In the genomic region with DNA sequence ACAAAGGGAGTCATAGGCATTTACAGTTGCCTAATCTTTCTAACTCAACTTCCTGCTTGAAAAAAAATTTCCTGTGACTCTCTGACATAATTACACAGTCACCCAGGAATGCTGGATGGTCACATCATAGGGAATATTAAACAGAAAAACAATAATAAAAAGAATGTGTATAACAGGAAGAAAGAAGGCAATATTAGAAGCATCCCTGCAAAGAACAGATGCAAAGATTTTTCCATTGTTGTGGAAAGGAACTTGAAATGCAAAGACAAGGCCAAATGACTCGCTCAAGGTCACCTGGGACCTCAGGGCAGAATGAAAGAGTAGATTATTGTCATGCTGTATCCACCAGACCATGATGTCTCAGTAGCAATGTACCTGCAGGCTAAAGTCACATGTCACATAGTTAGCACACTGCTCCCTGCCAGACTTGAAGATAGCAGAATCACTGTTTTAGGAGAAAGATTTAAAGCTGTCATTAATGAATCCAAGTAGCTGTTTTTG, we compare ENCODE assay signal across 14 cellular contexts.
DNase-seq lines count a peak whose midpoint lies in the region; ATAC-seq and TF ChIP-seq lines count a peak whose summit lies in the region.
"Had no signal": no experiment of that assay in that cellular context is flagged by ENCODE, and none has a peak within 500 bp of the region (broad histone marks: within the 10 kb centered on the region; RNA-seq: fewer than 3 reads in every experiment).

No MANE protein-coding gene starts in this region.

- CTCF ChIA-PET in CD4-positive, alpha-beta T cell (lab: Charles Lee) = no interaction called here

- no peak overlapping the region for H4K8ac ChIP-seq in mesenchymal stem cell (ENCODE audit: low read length)

- no peak overlapping the region for H2BK5ac ChIP-seq in mesenchymal stem cell (ENCODE audit: low read depth, low read length, poor library complexity, severe bottlenecking)

- no peak overlapping the region for H3K4me3 Mint-ChIP-seq in CD4-positive, alpha-beta T cell

- no peak overlapping the region for H3K23ac ChIP-seq in mesenchymal stem cell (ENCODE audit: low read length in 2 of 2)

- no peak overlapping the region for H2AK5ac ChIP-seq in mesenchymal stem cell (ENCODE audit: low read length, severe bottlenecking)

- DNase-seq in NCI-H69 (lab: John Stamatoyannopoulos, UW) = peak; percentile 77
- DNase-seq in choroid plexus epithelial cell (ENCODE audit: low read depth) = peak; percentile 64
- peak; percentile 50 for DNase-seq in mesenchymal stem cell
- no peak for DNase-seq in hypothalamus (lab: John Stamatoyannopoulos, UW)
- DNase-seq in MG63 = no peak
- no peak for DNase-seq in tibial artery
- DNase-seq in CD4-positive, alpha-beta T cell = no peak
- DNase-seq: hippocampal formation, KG1, right cardiac atrium, upper lobe of left lung had no signal

- no peak overlapping the region for H4K91ac ChIP-seq in mesenchymal stem cell (ENCODE audit: low read length)

- no peaks in the 10 kb centered on the region for H3K9me3 Mint-ChIP-seq in CD4-positive, alpha-beta T cell

- H3K36me3 ChIP-seq in BLaER1 treated with 17β-estradiol and CSF1 and Interleukin-3, amounts not matched to agents 10 nM and 100 nM = no peaks in the 10 kb centered on the region
- H3K36me3 ChIP-seq in mesenchymal stem cell (ENCODE audit: control insufficient read depth in 1 of 2, insufficient read depth in 2 of 2, low read depth in 1 of 2, low read length in 2 of 2) (no peaks in the 10 kb centered on the region), MG63 (no peaks in the 10 kb centered on the region), tibial artery (no peaks in the 10 kb centered on the region)
- H3K36me3 ChIP-seq: upper lobe of left lung had no signal

- H3K79me1 ChIP-seq in mesenchymal stem cell (replicated peaks; ENCODE audit: low read length, poor library complexity, severe bottlenecking) = no peaks in the 10 kb centered on the region

- H3K4me2 ChIP-seq in BLaER1 treated with 17β-estradiol and CSF1 and Interleukin-3, amounts not matched to agents 10 nM and 100 nM = peak overlapping the region in 6 of 11 experiments; percentile 0 to 55 (median 23); a peak in 5 of 22 replicates
- H3K4me2 ChIP-seq in mesenchymal stem cell (ENCODE audit: low read length, poor library complexity, severe bottlenecking) = no peak overlapping the region

- no peak overlapping the region for H3K18ac ChIP-seq in mesenchymal stem cell (ENCODE audit: low read depth in 1 of 2, low read length in 2 of 2)

- no peak overlapping the region for H3K27ac ChIP-seq in BLaER1 treated with 17β-estradiol and CSF1 and Interleukin-3, amounts not matched to agents 10 nM and 100 nM
- H3K27ac ChIP-seq in mesenchymal stem cell (ENCODE audit: low read length, poor library complexity, severe bottlenecking) = peak overlapping the region; percentile 62
- H3K27ac ChIP-seq in tibial artery = no peak overlapping the region
- no peak overlapping the region for H3K27ac ChIP-seq in CD4-positive, alpha-beta T cell (ENCODE audit: low read depth, low read length)
- H3K27ac ChIP-seq: C4-2B, upper lobe of left lung had no signal

- no peaks in the 10 kb centered on the region for H3K27me3 Mint-ChIP-seq in CD4-positive, alpha-beta T cell

- H3K4me1 ChIP-seq in BLaER1 treated with 17β-estradiol and CSF1 and Interleukin-3, amounts not matched to agents 10 nM and 100 nM = peaks cover 10 to 46% (median 28%) of the 10 kb centered on the region in 10 experiments
- H3K4me1 ChIP-seq in mesenchymal stem cell (ENCODE audit: control insufficient read depth, insufficient read depth, low read depth, low read length) = peaks cover 7% of the 10 kb centered on the region
- peaks cover 0 to 9% (median 0%) of the 10 kb centered on the region in 4 donors for H3K4me1 ChIP-seq in tibial artery
- H3K4me1 ChIP-seq: upper lobe of left lung had no signal

- H3K4me1 Mint-ChIP-seq in CD4-positive, alpha-beta T cell (ENCODE audit: low read depth) = no peaks in the 10 kb centered on the region

- H2AFZ ChIP-seq in mesenchymal stem cell (ENCODE audit: low read depth, low read length) = no peak overlapping the region

- no peak overlapping the region for H3K4ac ChIP-seq in mesenchymal stem cell (ENCODE audit: low read depth in 1 of 2, low read length in 2 of 2)

- H2BK12ac ChIP-seq in mesenchymal stem cell (ENCODE audit: low read length in 2 of 2) = no peak overlapping the region

- peaks cover 16 to 35% (median 21%) of the 10 kb centered on the region in 11 experiments for H3K9me3 ChIP-seq in BLaER1 treated with 17β-estradiol and CSF1 and Interleukin-3, amounts not matched to agents 10 nM and 100 nM (replicated peaks in 1 of 11)
- H3K9me3 ChIP-seq in mesenchymal stem cell (ENCODE audit: control insufficient read depth, low read length) (peaks cover 8% of the 10 kb centered on the region), MG63 (0 out of 2 replicates have a peak, but pooled peaks cover 3% of the 10 kb centered on the region), tibial artery (no peaks in the 10 kb centered on the region)
- no peaks in the 10 kb centered on the region for H3K9me3 ChIP-seq in CD4-positive, alpha-beta T cell (ENCODE audit: control insufficient read depth, low read length)

- intact Hi-C loops in tibial artery (cut with DNase I; ENCODE audit: low total_unique reads) = no loop called here
- intact Hi-C loops in CD4-positive, alpha-beta T cell (cut with DNase I, micrococcal nuclease) = no loop called here

- POLR2A ChIA-PET in CD4-positive, alpha-beta T cell (lab: Charles Lee) = no interaction called here

- no peak overlapping the region for H3K9ac ChIP-seq in BLaER1 treated with 17β-estradiol and CSF1 and Interleukin-3, amounts not matched to agents 10 nM and 100 nM
- H3K9ac ChIP-seq in mesenchymal stem cell (ENCODE audit: low read length) = peak overlapping the region; percentile 66

- no peak overlapping the region for H2BK120ac ChIP-seq in mesenchymal stem cell (ENCODE audit: low read depth, low read length)

- H2BK15ac ChIP-seq in mesenchymal stem cell (ENCODE audit: low read depth, poor library complexity, severe bottlenecking) = no peak overlapping the region

- no peak for ATAC-seq in CD4-positive, alpha-beta T cell (ENCODE audit: poor library complexity)
- ATAC-seq: activated CD4-positive, CD25-positive, alpha-beta regulatory T cell treated with anti-CD3 and anti-CD28 coated beads, Interleukin-2, amount 50 U/mL, for 24 hours; right cardiac atrium had no signal

- no peak overlapping the region for H3K14ac ChIP-seq in mesenchymal stem cell (ENCODE audit: low read length in 2 of 2)

- TF ChIP-seq CTCF in choroid plexus epithelial cell (conservative IDR thresholded peaks at IDR 0.05; ENCODE audit: low read depth, low read length) (no peak), tibial artery (IDR thresholded peaks at IDR 0.05) (no peak)
- no peak for TF ChIP-seq CTCF in CD4-positive, alpha-beta T cell (IDR thresholded peaks at IDR 0.05)

- no peaks in the 10 kb centered on the region for H4K20me1 ChIP-seq in BLaER1 treated with 17β-estradiol and CSF1 and Interleukin-3, amounts not matched to agents 10 nM and 100 nM

- H3K4me3 ChIP-seq in BLaER1 treated with 17β-estradiol and CSF1 and Interleukin-3, amounts not matched to agents 10 nM and 100 nM = no peak overlapping the region
- H3K4me3 ChIP-seq in choroid plexus epithelial cell (ENCODE audit: low read depth, low read length) (no peak overlapping the region), mesenchymal stem cell (ENCODE audit: insufficient read depth in 1 of 2, low read depth in 1 of 2, low read length in 2 of 2) (no peak overlapping the region), MG63 (no peak overlapping the region), tibial artery (no peak overlapping the region)
- H3K4me3 ChIP-seq: upper lobe of left lung had no signal

- no peaks in the 10 kb centered on the region for H3K36me3 Mint-ChIP-seq in CD4-positive, alpha-beta T cell (ENCODE audit: low read depth)

- WGBS in mesenchymal stem cell = 85% methylated on average over 1 of the region's 1 CpG

- no peaks in the 10 kb centered on the region for H3K27me3 ChIP-seq in BLaER1 treated with 17β-estradiol and CSF1 and Interleukin-3, amounts not matched to agents 10 nM and 100 nM
- H3K27me3 ChIP-seq in mesenchymal stem cell (ENCODE audit: control insufficient read depth in 1 of 2, insufficient read depth in 1 of 2, low read length in 2 of 2) = no peaks in the 10 kb centered on the region
- H3K27me3 ChIP-seq in MG63 = no peaks in the 10 kb centered on the region
- no peaks in the 10 kb centered on the region for H3K27me3 ChIP-seq in tibial artery
- no peaks in the 10 kb centered on the region for H3K27me3 ChIP-seq in CD4-positive, alpha-beta T cell (ENCODE audit: control insufficient read depth, insufficient read depth, low read length)
- H3K27me3 ChIP-seq: upper lobe of left lung had no signal

- H3K27ac Mint-ChIP-seq in CD4-positive, alpha-beta T cell = no peak overlapping the region

Comparison
In these comparisons a context has a peak if more than half of its experiments do, and no peak if none do; other contexts are left out.
1. DNase-seq: peak in NCI-H69 (single experiment), choroid plexus epithelial cell (single experiment) and mesenchymal stem cell (single experiment); none in hypothalamus (0 of 51), MG63 (single experiment), tibial artery (0 of 2) and CD4-positive, alpha-beta T cell (0 of 10).